1 cellular context compared by ENCODE assay signal in genomic region chr12:110426300-110426910, GRCh38.
A peak's percentile ranks its signal among the peaks of the same experiment; 100 is the strongest.
TF ChIP-seq lines count a peak whose summit lies in the region.

No MANE protein-coding gene starts in this region.

TF ChIP-seq in K562, 482 proteins besides CTCF, POLR2A, EP300 and RAD21:
- TF ChIP-seq ADNP (tag; IDR thresholded peaks at IDR 0.05) (peak; percentile 45; the same call in 1 of the 2 replicates), SMARCA4 (IDR thresholded peaks at IDR 0.05) (0 out of 2 replicates have a peak, but pooled peaks have one; percentile 34), ARID1B (IDR thresholded peaks at IDR 0.05) (peak; percentile 49), CBFA2T3 (IDR thresholded peaks at IDR 0.05) (peak; percentile 42), TEAD4 (IDR thresholded peaks at IDR 0.05; ENCODE audit: low read length) (peak; percentile 51; the same call in 1 of the 2 replicates), TEAD4 (CRISPR knock-in tag; IDR thresholded peaks at IDR 0.05; ENCODE audit: borderline replicate concordance) (no peak), ZNF561 (CRISPR knock-in tag; conservative IDR thresholded peaks at IDR 0.05) (no peak), TAL1 (IDR thresholded peaks at IDR 0.05) (peak; percentile 35), FOXP1 (CRISPR knock-in tag; IDR thresholded peaks at IDR 0.05) (no peak), TCF3 (CRISPR knock-in tag; IDR thresholded peaks at IDR 0.05) (peak; percentile 52), GATAD2A (IDR thresholded peaks at IDR 0.05) (no peak), PBX2 (CRISPR knock-in tag; IDR thresholded peaks at IDR 0.05; ENCODE audit: low read depth) (no peak), PBX2 (tag; conservative IDR thresholded peaks at IDR 0.05; ENCODE audit: low read depth) (peak; percentile 40; the same call in 1 of the 2 replicates), MEIS2 (IDR thresholded peaks at IDR 0.05; ENCODE audit: partially characterized antibody) (peak; percentile 65)
TF ChIP-seq in K562: peak in this region for 9.
